9 cellular contexts compared by ENCODE assay signal in genomic region chr19:18809149-18809978, GRCh38. TPM values are rescaled to one million over a fixed set of nuclear protein-coding genes. Genes with fewer than 3 reads are reported as not detected.
A peak's percentile ranks its signal among the peaks of the same experiment; 100 is the strongest.
DNase-seq lines count a peak whose midpoint lies in the region; ATAC-seq and TF ChIP-seq lines count a peak whose summit lies in the region.
"Had no signal": no experiment of that assay in that cellular context is flagged by ENCODE, and none has a peak within 500 bp of the region (broad histone marks: within the 10 kb centered on the region; RNA-seq: fewer than 3 reads in every experiment).

No MANE protein-coding gene starts in this region.

- H3K9me3 ChIP-seq in A673 (ENCODE audit: low read depth, low read length, poor library complexity, severe bottlenecking): no peaks in the 10 kb centered on the region

- CTCF ChIA-PET in A673 (lab: Charles Lee): no interaction called here

- no peaks in the 10 kb centered on the region for H3K27me3 ChIP-seq in A673 (replicated peaks; ENCODE audit: insufficient read depth, low read depth, low read length, poor library complexity)

- no peak for TF ChIP-seq CTCF in A673 (conservative IDR thresholded peaks at IDR 0.05; ENCODE audit: low read depth, low read length)

- intact Hi-C loops in A673 (cut with micrococcal nuclease; ENCODE audit: unreplicated experiment): no loop called here

- no peaks in the 10 kb centered on the region for H3K4me1 ChIP-seq in A673 (ENCODE audit: insufficient read depth, low read length, poor library complexity, severe bottlenecking)

- peak; percentile 43 for DNase-seq in A673 (ENCODE audit: low spot score)
- peak; percentile 74 for DNase-seq in M059J (ENCODE audit: low read depth)
- DNase-seq in cerebellum (ENCODE audit: low spot score): peak; percentile 50
- peak; percentile 5 for DNase-seq in midbrain (lab: John Stamatoyannopoulos, UW)
- DNase-seq in germinal center (ENCODE audit: low spot score): no peak
- no peak for DNase-seq in NCI-H774 (lab: John Stamatoyannopoulos, UW)
- DNase-seq in LoVo (ENCODE audit: low spot score): no peak
- DNase-seq: CD4-positive, CD25-positive, alpha-beta regulatory T cell had no signal

- BruUV-seq in A673 (replicated peaks; lab: Mats Ljungman, UMichigan): no TSS peak

- H3K27ac ChIP-seq in A673 (ENCODE audit: low read depth, low read length, poor library complexity, severe bottlenecking): no peak overlapping the region

- H3K36me3 ChIP-seq in A673 (ENCODE audit: insufficient read depth, low read length, poor library complexity, severe bottlenecking): no peaks in the 10 kb centered on the region

- no peak overlapping the region for H3K4me3 ChIP-seq in A673 (ENCODE audit: low read depth, low read length, poor library complexity, severe bottlenecking)

- no peak for ATAC-seq in HG02970 (IDR thresholded peaks at IDR 0.05; ENCODE audit: low FRiP score, unreplicated experiment)

- POLR2A ChIA-PET in A673 (lab: Charles Lee; ENCODE audit: low non-redundant PET): no interaction called here

RNA-seq across cellular contexts. Expression of gene COMP, which starts 18.3 kb away (rescaled TPM):
- total RNA-seq in A673 (2021) (not detected in 2 replicates), cerebellum (not detected)
- total RNA-seq in M059J (2014; rRNA removed; shearing (Covaris generic)): not detected in 2 replicates
- total RNA-seq: CD4-positive, CD25-positive, alpha-beta regulatory T cell had no signal

RNA-seq across cellular contexts. Expression of gene UPF1, which starts 22.4 kb away (rescaled TPM):
- total RNA-seq in A673 (2021) (78.9 and 83.8 TPM in 2 replicates), cerebellum (43.4 TPM)
- total RNA-seq in M059J (2014; rRNA removed; shearing (Covaris generic)): 85.4 and 131 TPM in 2 replicates

Comparison
In these comparisons a context has a peak if more than half of its experiments do, and no peak if none do; other contexts are left out.
1. DNase-seq: peak in A673 (single experiment), M059J (single experiment), cerebellum (single experiment) and midbrain (single experiment); none in germinal center (single experiment), NCI-H774 (single experiment) and LoVo (single experiment).